In the genomic region with DNA sequence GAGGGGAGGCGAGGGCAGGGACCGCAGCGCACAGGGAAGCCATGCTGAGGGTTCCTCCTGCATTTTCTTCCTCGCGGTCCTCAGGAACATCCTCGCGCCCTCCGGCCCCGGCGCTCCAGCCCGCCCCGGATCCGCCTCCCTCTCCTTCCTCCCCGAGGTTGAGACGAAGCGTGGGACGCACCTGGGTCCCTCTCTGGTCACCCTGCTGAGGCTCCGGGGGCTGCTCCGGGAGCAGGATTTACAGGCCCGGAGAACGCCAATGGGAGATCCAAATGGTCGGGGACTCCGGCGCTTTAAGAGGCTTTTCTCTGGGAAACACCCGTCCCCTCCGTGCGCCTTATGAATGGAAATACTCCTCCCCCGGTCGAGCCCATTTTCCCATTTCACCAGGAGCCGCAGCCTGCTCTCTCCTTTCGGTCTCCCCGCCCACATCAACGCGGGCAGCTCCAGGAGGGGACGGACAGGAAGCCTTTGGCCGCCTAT, we compare ENCODE assay signal across 8 cellular contexts. TPM values are rescaled to one million over a fixed set of nuclear protein-coding genes. Genes with fewer than 3 reads are reported as not detected.
DNase-seq lines count a peak whose midpoint lies in the region; FAIRE-seq and TF ChIP-seq lines count a peak whose summit lies in the region.

No MANE protein-coding gene starts in this region.

- H3K4me3 Mint-ChIP-seq in progenitor cell of endocrine pancreas (ENCODE audit: low read depth): peak overlapping the region; percentile 72

- H3K27me3 Mint-ChIP-seq in progenitor cell of endocrine pancreas: peaks cover 50% of the 10 kb centered on the region

- TF ChIP-seq CTCF in progenitor cell of endocrine pancreas (IDR thresholded peaks at IDR 0.05; ENCODE audit: unreplicated experiment): no peak

- H3K4me1 Mint-ChIP-seq in progenitor cell of endocrine pancreas (ENCODE audit: low read depth): peaks cover 6% of the 10 kb centered on the region

- FAIRE-seq in frontal cortex (lab: Jason Lieb, UNC): no peak

- peaks cover 9% of the 10 kb centered on the region for H3K9me3 Mint-ChIP-seq in progenitor cell of endocrine pancreas (ENCODE audit: low read depth)

- POLR2A ChIA-PET in HEK293T (lab: Yijun Ruan, JAX): no interaction called here

- CTCF ChIA-PET in HEK293T (lab: Yijun Ruan, JAX): no interaction called here

- H3K27ac Mint-ChIP-seq in progenitor cell of endocrine pancreas: no peak overlapping the region

- H3K36me3 Mint-ChIP-seq in progenitor cell of endocrine pancreas (ENCODE audit: insufficient read depth): no peaks in the 10 kb centered on the region

- DNase-seq in HEK293T (ENCODE audit: extremely low spot score): peak; percentile 26
- peak; percentile 95 for DNase-seq in NCI-H748 (lab: John Stamatoyannopoulos, UW; ENCODE audit: unreplicated experiment)
- DNase-seq in frontal cortex (ENCODE audit: low spot score in 2 of 2): peak; percentile 36 to 52
- peak; percentile 25 for DNase-seq in progenitor cell of endocrine pancreas (ENCODE audit: low spot score, unreplicated experiment)
- no peak for DNase-seq in SW 1271 (lab: John Stamatoyannopoulos, UW)
- no peak for DNase-seq in GM19240 (ENCODE audit: insufficient read length, low spot score)
- no peak for DNase-seq in GDM1 (lab: John Stamatoyannopoulos, UW)
- no peak for DNase-seq in UCSD-AML1 (lab: John Stamatoyannopoulos, UW; ENCODE audit: unreplicated experiment)

TF ChIP-seq in HEK293T, 16 proteins besides CTCF, POLR2A, EP300 and RAD21:
- TF ChIP-seq TARDBP (IDR thresholded peaks at IDR 0.05): no peak
- TF ChIP-seq, protein P1, sequence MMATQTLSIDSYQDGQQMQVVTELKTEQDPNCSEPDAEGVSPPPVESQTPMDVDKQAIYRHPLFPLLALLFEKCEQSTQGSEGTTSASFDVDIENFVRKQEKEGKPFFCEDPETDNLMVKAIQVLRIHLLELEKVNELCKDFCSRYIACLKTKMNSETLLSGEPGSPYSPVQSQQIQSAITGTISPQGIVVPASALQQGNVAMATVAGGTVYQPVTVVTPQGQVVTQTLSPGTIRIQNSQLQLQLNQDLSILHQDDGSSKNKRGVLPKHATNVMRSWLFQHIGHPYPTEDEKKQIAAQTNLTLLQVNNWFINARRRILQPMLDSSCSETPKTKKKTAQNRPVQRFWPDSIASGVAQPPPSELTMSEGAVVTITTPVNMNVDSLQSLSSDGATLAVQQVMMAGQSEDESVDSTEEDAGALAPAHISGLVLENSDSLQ (IDR thresholded peaks at IDR 0.05): no peak
- TF ChIP-seq L3MBTL2 (conservative IDR thresholded peaks at IDR 0.05): no peak
- TF ChIP-seq FOXM1 (IDR thresholded peaks at IDR 0.05; ENCODE audit: borderline replicate concordance): no peak
- no peak for TF ChIP-seq CTBP1 (IDR thresholded peaks at IDR 0.05; ENCODE audit: borderline replicate concordance)

RNA-seq across cellular contexts. Expression of gene UNC79, which starts 0.4 kb away (rescaled TPM):
- 43.6 TPM for total RNA-seq in frontal cortex
- 2.6 TPM in 2 replicates for total RNA-seq in progenitor cell of endocrine pancreas

Comparison
In these comparisons a context has a peak if more than half of its experiments do, and no peak if none do; other contexts are left out.
1. DNase-seq: peak in HEK293T (single experiment), NCI-H748 (single experiment), frontal cortex (2 of 2) and progenitor cell of endocrine pancreas (single experiment); none in SW 1271 (0 of 2), GM19240 (single experiment), GDM1 (single experiment) and UCSD-AML1 (single experiment).
2. RNA of gene UNC79, which starts 0.4 kb away (total RNA-seq): 43.6 TPM in frontal cortex (single experiment); 2.6 TPM in progenitor cell of endocrine pancreas; every median in the first group is over 10 times any median in the second.